Comparison of ENCODE assay signal across 8 cellular contexts in genomic region chr7:105589221-105590077, GRCh38. TPM values are rescaled to one million over a fixed set of nuclear protein-coding genes. Genes with fewer than 3 reads are reported as not detected.
A peak's percentile ranks its signal among the peaks of the same experiment; 100 is the strongest.
DNase-seq lines count a peak whose midpoint lies in the region; ATAC-seq and TF ChIP-seq lines count a peak whose summit lies in the region.

No MANE protein-coding gene starts in this region.

- TF ChIP-seq POLR2A in NB4 (IDR thresholded peaks at IDR 0.05; ENCODE audit: extremely low read depth, insufficient read length): no peak

- TF ChIP-seq CTCF in NB4 (IDR thresholded peaks at IDR 0.05; ENCODE audit: low read depth, low read length): peak; percentile 89

- no peak overlapping the region for H3K4me3 ChIP-seq in NB4 (ENCODE audit: low read depth, low read length)
- H3K4me3 ChIP-seq in skeletal muscle cell (ENCODE audit: low read depth, low read length): no peak overlapping the region

- ATAC-seq in Right ventricle myocardium inferior (peak; percentile 81), HG02623 (IDR thresholded peaks at IDR 0.05; ENCODE audit: unreplicated experiment) (peak; percentile 73)

- DNase-seq in Right ventricle myocardium inferior (ENCODE audit: missing footprints) (no peak), cardiac septum (ENCODE audit: low spot score) (no peak), NB4 (ENCODE audit: low read depth) (peak; percentile 82), SKM-1 treated with dmso at 0.1 percent for 144 hours (lab: John Stamatoyannopoulos, UW; ENCODE audit: unreplicated experiment) (peak; percentile 59), amniotic epithelial cell (ENCODE audit: low read depth) (peak; percentile 73), hepatic stellate cell (ENCODE audit: low spot score) (peak; percentile 79), skeletal muscle cell (ENCODE audit: low read depth) (peak; percentile 50)

- intact Hi-C loops in Right ventricle myocardium inferior (cut with DNase I): no loop called here
- intact Hi-C loops in cardiac septum (cut with DNase I): no loop called here

RNA-seq across cellular contexts. Expression of gene EFCAB10, which starts 8.2 kb away (rescaled TPM):
- not detected for total RNA-seq in Right ventricle myocardium inferior
- not detected for total RNA-seq in cardiac septum

RNA-seq across cellular contexts. Expression of gene RINT1, which starts 57.4 kb away (rescaled TPM):
- total RNA-seq in Right ventricle myocardium inferior (13.3 TPM), cardiac septum (10.7 TPM)

Comparison
In these comparisons a context has a peak if more than half of its experiments do, and no peak if none do; other contexts are left out.
1. DNase-seq: peak in NB4 (single experiment), SKM-1 treated with dmso at 0.1 percent for 144 hours (single experiment), amniotic epithelial cell (single experiment), hepatic stellate cell (single experiment) and skeletal muscle cell (single experiment); none in Right ventricle myocardium inferior (single experiment) and cardiac septum (single experiment).